In the genomic region with DNA sequence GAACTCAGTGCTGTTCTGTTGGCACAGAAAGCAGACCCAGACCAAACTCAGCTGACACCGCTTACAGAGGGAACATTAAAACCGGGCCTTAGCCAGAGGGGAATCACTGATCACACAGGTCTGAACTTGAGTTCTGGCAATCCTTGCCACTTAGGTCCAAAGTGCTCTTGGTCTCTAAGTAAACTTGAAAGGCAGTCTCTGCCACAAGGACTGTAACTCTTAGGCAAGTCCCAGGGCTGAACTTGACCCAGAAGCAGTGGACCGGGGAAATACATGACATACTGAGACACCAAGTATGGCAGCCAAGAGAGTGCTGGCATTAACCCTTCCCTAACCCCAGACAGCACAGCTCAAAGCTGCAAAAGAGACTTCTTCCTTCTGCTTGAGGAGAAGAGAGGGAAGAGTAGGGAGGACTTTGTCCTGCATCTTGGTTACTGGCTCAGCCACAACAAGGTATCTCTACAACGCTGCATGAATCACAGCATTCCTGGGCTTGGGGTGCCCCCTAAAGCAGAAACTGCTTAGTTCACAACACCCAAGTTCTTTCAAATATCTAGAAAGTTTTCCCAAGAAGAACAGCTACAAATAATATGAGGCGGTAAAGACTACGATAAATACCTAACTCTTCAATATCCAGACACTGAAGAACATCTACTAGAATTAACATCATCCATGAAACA, we compare ENCODE assay signal across 1 cellular context.
TF ChIP-seq lines count a peak whose summit lies in the region.

No MANE protein-coding gene starts in this region.

TF ChIP-seq in HCT116, 20 proteins besides CTCF, POLR2A, EP300 and RAD21 (continued from another document):
- TF ChIP-seq POLR2AphosphoS5 (IDR thresholded peaks at IDR 0.05; ENCODE audit: low read depth, low read length) (no peak), SRF (IDR thresholded peaks at IDR 0.05; ENCODE audit: low read depth) (no peak), ELF1 (IDR thresholded peaks at IDR 0.05; ENCODE audit: borderline replicate concordance, low read depth) (no peak), EGR1 (IDR thresholded peaks at IDR 0.05; ENCODE audit: low read depth) (no peak), EZH2 (IDR thresholded peaks at IDR 0.05) (no peak)
